In genomic region chr1:27561126-27561899, GRCh38 we compare ENCODE assay signal across 1 cellular context.
TF ChIP-seq lines count a peak whose summit lies in the region.

No MANE protein-coding gene starts in this region.

TF ChIP-seq in K562, 482 proteins besides CTCF, POLR2A, EP300 and RAD21 (continued from another document and continues in another):
- TF ChIP-seq NELFE (IDR thresholded peaks at IDR 0.05; ENCODE audit: insufficient read depth, insufficient read length) (no peak), POLR2G (IDR thresholded peaks at IDR 0.05; ENCODE audit: low read depth, low read length) (no peak), ZNF134 (CRISPR knock-in tag; conservative IDR thresholded peaks at IDR 0.05) (no peak), NUFIP1 (IDR thresholded peaks at IDR 0.05; ENCODE audit: partially characterized antibody) (no peak), CHD7 (IDR thresholded peaks at IDR 0.05; ENCODE audit: low read depth, low read length) (no peak), ZNF274 (IDR thresholded peaks at IDR 0.05; ENCODE audit: borderline replicate concordance, low read depth, low read length) (no peak), ZBTB26 (CRISPR knock-in tag; IDR thresholded peaks at IDR 0.05) (0 out of 2 replicates have a peak, but pooled peaks have one; percentile 73), ZMIZ1 (IDR thresholded peaks at IDR 0.05; ENCODE audit: low read depth in 2 of 2, low read length in 2 of 2) (no peak), LCOR (CRISPR knock-in tag; IDR thresholded peaks at IDR 0.05) (no peak), ARHGAP35 (IDR thresholded peaks at IDR 0.05; ENCODE audit: partially characterized antibody) (peak; percentile 56), MLX (CRISPR knock-in tag; conservative IDR thresholded peaks at IDR 0.05) (no peak), CHAMP1 (IDR thresholded peaks at IDR 0.05) (no peak), GTF2A2 (tag; IDR thresholded peaks at IDR 0.05) (no peak), ZNF551 (CRISPR knock-in tag; IDR thresholded peaks at IDR 0.05) (no peak), TRIM24 (IDR thresholded peaks at IDR 0.05) (no peak), U2AF2 (optimal IDR thresholded peaks at IDR 0.05; ENCODE audit: low read depth, low read length) (no peak), ZFX (CRISPR knock-in tag; IDR thresholded peaks at IDR 0.05) (no peak), XRCC4 (IDR thresholded peaks at IDR 0.05; ENCODE audit: extremely low read depth, insufficient read depth, insufficient read length) (no peak), ETS1 (conservative IDR thresholded peaks at IDR 0.05; ENCODE audit: control insufficient read depth, low read depth, low read length) (no peak), SIRT6 (IDR thresholded peaks at IDR 0.05; ENCODE audit: low read depth, low read length) (no peak), THAP7 (CRISPR knock-in tag; IDR thresholded peaks at IDR 0.05) (no peak), RBM34 (IDR thresholded peaks at IDR 0.05; ENCODE audit: borderline replicate concordance, insufficient read depth, low read length) (no peak), EWSR1 (IDR thresholded peaks at IDR 0.05; ENCODE audit: borderline replicate concordance, low read depth, partially characterized antibody) (no peak), TOE1 (IDR thresholded peaks at IDR 0.05; ENCODE audit: borderline replicate concordance) (peak; percentile 25; the same call in 1 of the 2 replicates), TOE1 (CRISPR knock-in tag; IDR thresholded peaks at IDR 0.05; ENCODE audit: borderline replicate concordance, low read depth) (no peak), USF1 (CRISPR knock-in tag; IDR thresholded peaks at IDR 0.05) (no peak), ASH1L (IDR thresholded peaks at IDR 0.05; ENCODE audit: borderline replicate concordance, low read depth, partially characterized antibody) (peak; percentile 43), ZNF175 (CRISPR knock-in tag; IDR thresholded peaks at IDR 0.05; ENCODE audit: low read depth) (no peak), SMARCA5 (IDR thresholded peaks at IDR 0.05) (peak; percentile 49; the same call in 1 of the 2 replicates), ZNF354B (CRISPR knock-in tag; IDR thresholded peaks at IDR 0.05) (no peak), NFXL1 (CRISPR knock-in tag; IDR thresholded peaks at IDR 0.05) (no peak), FIP1L1 (IDR thresholded peaks at IDR 0.05; ENCODE audit: low read depth, low read length, poor library complexity, severe bottlenecking) (no peak), PHB (CRISPR knock-in tag; IDR thresholded peaks at IDR 0.05) (no peak), MTA2 (IDR thresholded peaks at IDR 0.05; ENCODE audit: low read depth) (no peak), SMARCB1 (IDR thresholded peaks at IDR 0.05; ENCODE audit: insufficient read length, low read depth) (no peak), MAX (CRISPR knock-in tag; IDR thresholded peaks at IDR 0.05) (no peak)
